In the genomic region with DNA sequence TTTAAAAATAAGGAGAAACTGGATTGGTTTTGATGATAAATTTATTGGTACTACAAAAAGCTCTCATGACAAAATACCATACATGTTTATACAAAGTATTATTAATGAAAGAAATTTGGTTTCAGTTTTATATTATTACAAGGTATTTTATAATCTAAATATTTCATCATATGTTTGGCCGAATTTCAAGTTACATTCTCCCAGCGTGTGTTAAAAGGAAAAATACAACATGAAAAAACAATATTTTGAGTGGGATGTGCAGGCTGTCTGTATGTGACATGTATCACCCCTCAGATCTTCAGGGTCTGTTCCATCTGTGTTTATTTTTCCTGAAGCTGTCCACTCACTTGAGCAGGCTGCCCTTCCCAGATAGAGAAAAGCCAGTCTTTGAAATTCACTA, we compare ENCODE assay signal across 22 cellular contexts.
"Had no signal": no experiment of that assay in that cellular context is flagged by ENCODE, and none has a peak within 500 bp of the region (broad histone marks: within the 10 kb centered on the region; RNA-seq: fewer than 3 reads in every experiment).

No MANE protein-coding gene starts in this region.

- H3K9me3 ChIP-seq: left ventricle myocardium inferior, right lobe of liver had no signal

- H3K9ac ChIP-seq: neural progenitor cell, parathyroid adenoma had no signal

- H3K9me3 Mint-ChIP-seq: neural progenitor cell had no signal

- H3K27me3 Mint-ChIP-seq: effector memory CD8-positive, alpha-beta T cell had no signal

- DNase-seq: activated CD4-positive, alpha-beta T cell treated with anti-CD3 and anti-CD28 coated beads for 1 hour; activated CD4-positive, alpha-beta T cell treated with anti-CD3 and anti-CD28 coated beads, Interleukin-2, amount 50 U/mL, for 4 hours; activated effector memory CD4-positive, alpha-beta T cell treated with anti-CD3 and anti-CD28 coated beads, Interleukin-2, amount 50 U/mL, for 16 hours; activated naive CD4-positive, alpha-beta T cell treated with anti-CD3 and anti-CD28 coated beads, Interleukin-2, amount 50 U/mL, for 16 hours; activated T-cell treated with anti-CD3 and anti-CD28 coated beads, Interleukin-2, amount 50 U/mL, for 72 hours; effector memory CD8-positive, alpha-beta T cell; foreskin keratinocyte; glutamatergic neuron; hypothalamus; kidney; left ventricle myocardium inferior; mammary epithelial cell; stimulated activated CD4-positive, alpha-beta T cell treated with anti-CD3 and anti-CD28 coated beads, Interleukin-12 subunit alpha, Interleukin-12 subunit beta, amount 100 ng/mL, for 4 hours; stimulated activated CD4-positive, alpha-beta T cell treated with anti-CD3 and anti-CD28 coated beads, Interleukin-1b, Interleukin-23, amount 100 ng/mL, for 48 hours; stimulated activated CD8-positive, alpha-beta memory T cell treated with anti-CD3 and anti-CD28 coated beads, Interleukin-4, amount 100 ng/mL, for 48 hours; stimulated activated naive CD4-positive, alpha-beta T cell; T-helper 2 cell; WERI-Rb-1 had no signal

- H3K4me3 ChIP-seq: cardiac muscle cell, left ventricle myocardium inferior, neural progenitor cell, right lobe of liver had no signal

- H3K27ac ChIP-seq: cardiac muscle cell, foreskin keratinocyte, left ventricle myocardium inferior, neural progenitor cell, parathyroid adenoma, WERI-Rb-1 had no signal

- H3K36me3 ChIP-seq: cardiac muscle cell, left ventricle myocardium inferior, neural progenitor cell, right lobe of liver, WERI-Rb-1 had no signal

- H3K4me1 Mint-ChIP-seq: neural progenitor cell had no signal

- H3K27ac Mint-ChIP-seq: activated T-cell treated with anti-CD3 and anti-CD28 coated beads, Interleukin-2, amount 50 U/mL, for 72 hours; effector memory CD8-positive, alpha-beta T cell; neural progenitor cell had no signal

- ATAC-seq: activated T-cell treated with anti-CD3 and anti-CD28 coated beads, Interleukin-2, amount 50 U/mL, for 72 hours; effector memory CD8-positive, alpha-beta T cell; foreskin keratinocyte had no signal

- H3K36me3 Mint-ChIP-seq: neural progenitor cell had no signal

- H3K4me3 Mint-ChIP-seq: activated T-cell treated with anti-CD3 and anti-CD28 coated beads, Interleukin-2, amount 50 U/mL, for 72 hours; effector memory CD8-positive, alpha-beta T cell; neural progenitor cell had no signal
